14 cellular contexts compared by ENCODE assay signal in genomic region chr3:36362216-36362615, GRCh38. TPM values are rescaled to one million over a fixed set of nuclear protein-coding genes. Genes with fewer than 3 reads are reported as not detected.
DNase-seq lines count a peak whose midpoint lies in the region; ATAC-seq, FAIRE-seq and TF ChIP-seq lines count a peak whose summit lies in the region.
"Had no signal": no experiment of that assay in that cellular context is flagged by ENCODE, and none has a peak within 500 bp of the region (broad histone marks: within the 10 kb centered on the region; RNA-seq: fewer than 3 reads in every experiment).

No MANE protein-coding gene starts in this region.

- POLR2A ChIA-PET in A549 (lab: Yijun Ruan, JAX): no interaction called here

- intact Hi-C loops in gastrocnemius medialis (cut with DNase I; ENCODE audit: low total_unique reads): no loop called here

- no peak for TF ChIP-seq POLR2A in A549 (IDR thresholded peaks at IDR 0.05; ENCODE audit: low read length)
- no peak for TF ChIP-seq POLR2A in gastrocnemius medialis (IDR thresholded peaks at IDR 0.05)

- TF ChIP-seq RAD21 in A549 (conservative IDR thresholded peaks at IDR 0.05 in 1 of 2, IDR thresholded peaks at IDR 0.05 in 1 of 2): no peak

- WGBS in A549 (ENCODE audit: missing lambda C conversion rate): 47% methylated on average over 4 of the region's 4 CpGs

- ATAC-seq in A549: peak; percentile 46 to 50; a peak in 4 of 6 replicates
- no peak for ATAC-seq in gastrocnemius medialis
- ATAC-seq: activated T-cell treated with anti-CD3 and anti-CD28 coated beads, Interleukin-2, amount 50 U/mL, for 72 hours had no signal

- H3K27me3 ChIP-seq in HUES6 (ENCODE audit: control insufficient read depth, insufficient read depth, low read length) (no peaks in the 10 kb centered on the region), gastrocnemius medialis (no peaks in the 10 kb centered on the region)
- H3K27me3 ChIP-seq: colonic mucosa had no signal

- no peak for FAIRE-seq in A549 (lab: Jason Lieb, UNC)

- H3K9me3 ChIP-seq in A549 (peaks cover 5% of the 10 kb centered on the region; the same call in 1 of the 3 replicates), HUES6 (ENCODE audit: control insufficient read depth, insufficient read depth, low read depth, low read length) (peaks cover 5% of the 10 kb centered on the region; the same call in 1 of the 2 replicates), gastrocnemius medialis (no peaks in the 10 kb centered on the region)
- H3K9me3 ChIP-seq: colonic mucosa had no signal

- no peak for TF ChIP-seq EP300 in A549 (IDR thresholded peaks at IDR 0.05)

- TF ChIP-seq CTCF in A549 (IDR thresholded peaks at IDR 0.05): no peak
- no peak for TF ChIP-seq CTCF in gastrocnemius medialis (IDR thresholded peaks at IDR 0.05 in 4 of 5, conservative IDR thresholded peaks at IDR 0.05 in 1 of 5)

- H3K27ac ChIP-seq in A549 (peak overlapping the region; percentile 14 to 50; a peak in 3 of 6 replicates), HUES6 (ENCODE audit: low read depth, low read length) (peak overlapping the region; percentile 69; the same call in 1 of the 2 replicates), gastrocnemius medialis (no peak overlapping the region)
- H3K27ac ChIP-seq: colonic mucosa, epithelial cell of prostate had no signal

- no peak overlapping the region for H3K4me3 ChIP-seq in A549
- no peak overlapping the region for H3K4me3 ChIP-seq in HUES6 (ENCODE audit: low read depth, low read length)
- H3K4me3 ChIP-seq in gastrocnemius medialis: no peak overlapping the region
- H3K4me3 ChIP-seq: colonic mucosa had no signal

- CTCF ChIA-PET in A549 (lab: Yijun Ruan, JAX): interaction anchor here (1.5 kb wide), 1 partner anchor 179 kb away, joined by 4 read pairs; no protein-coding TSS in a partner anchor

- H3K4me2 ChIP-seq in A549: peak overlapping the region; percentile 70

- H3K36me3 ChIP-seq in HUES6 (ENCODE audit: control insufficient read depth, insufficient read depth, low read length) (no peaks in the 10 kb centered on the region), gastrocnemius medialis (no peaks in the 10 kb centered on the region)
- H3K36me3 ChIP-seq: colonic mucosa had no signal

- H3K4me1 ChIP-seq in A549 (peaks cover 24% of the 10 kb centered on the region), HUES6 (ENCODE audit: control insufficient read depth, insufficient read depth, low read length) (peaks cover 30% of the 10 kb centered on the region), gastrocnemius medialis (no peaks in the 10 kb centered on the region)
- H3K4me1 ChIP-seq: colonic mucosa had no signal

- in situ Hi-C loops in gastrocnemius medialis (cut with MboI; ENCODE audit: low sequenced_read_pairs in 4 of 4): no loop called here

- no peak for DNase-seq in A549 (ENCODE audit: low read depth in 1 of 2, low spot score in 1 of 2)
- DNase-seq in amniotic epithelial cell (ENCODE audit: low read depth): peak; percentile 4
- peak; percentile 7 for DNase-seq in hepatic stellate cell (ENCODE audit: low spot score)
- DNase-seq in SHP77 (lab: John Stamatoyannopoulos, UW): no peak
- DNase-seq in gastrocnemius medialis: no peak
- DNase-seq in SIG-M5 treated with dmso at 0.1 percent for 504 hours (lab: John Stamatoyannopoulos, UW; ENCODE audit: unreplicated experiment): no peak
- no peak for DNase-seq in OCI-M2 (lab: John Stamatoyannopoulos, UW; ENCODE audit: unreplicated experiment)
- DNase-seq: activated CD4-positive, alpha-beta T cell treated with anti-CD3 and anti-CD28 coated beads, Interleukin-2, amount 50 U/mL, for 48 hours; activated T-cell treated with anti-CD3 and anti-CD28 coated beads, Interleukin-2, amount 50 U/mL, for 72 hours; colonic mucosa; hypothalamus; natural killer cell had no signal

- H3K9ac ChIP-seq in HUES6 (ENCODE audit: low read length): peak overlapping the region; percentile 8

TF ChIP-seq in A549, 52 proteins besides CTCF, POLR2A, EP300 and RAD21:
- no peak for TF ChIP-seq TFCP2L1 (CRISPR knock-in tag; IDR thresholded peaks at IDR 0.05)
- no peak for TF ChIP-seq CHD4 (IDR thresholded peaks at IDR 0.05; ENCODE audit: borderline replicate concordance)
- no peak for TF ChIP-seq CBX2 (IDR thresholded peaks at IDR 0.05; ENCODE audit: borderline replicate concordance, low read depth)
- no peak for TF ChIP-seq MYC (IDR thresholded peaks at IDR 0.05; ENCODE audit: borderline replicate concordance, low read length)
- no peak for TF ChIP-seq NR3C1 (IDR thresholded peaks at IDR 0.05)
- TF ChIP-seq MAZ (IDR thresholded peaks at IDR 0.05; ENCODE audit: borderline replicate concordance, low read depth, low read length): no peak
- no peak for TF ChIP-seq EHMT2 (IDR thresholded peaks at IDR 0.05; ENCODE audit: low read depth)
TF ChIP-seq in A549: peak in this region for 0.

RNA-seq across cellular contexts. Expression of gene STAC, which starts 18.1 kb away (rescaled TPM):
- 2.1 and 2.2 TPM in 2 replicates for polyA plus RNA-seq in A549 (2011; rRNA removed)
- polyA plus RNA-seq in A549 (2012; cell fraction: cytosol; rRNA removed): 0.69 and 0.95 TPM in 2 replicates
- 0.56 and 1.1 TPM in 2 replicates for polyA plus RNA-seq in A549 (2012; cell fraction: nucleus; rRNA removed)
- 2.8 to 3.4 TPM (median 3.2 TPM) in 3 replicates for polyA plus RNA-seq in A549 (2017; fragmentation: RNase III; extraction: RNeasy Plus Mini Kit Qiagen cat#74134 plus additional on column Dnase treatment)
- polyA minus RNA-seq in A549 (2011; rRNA and poly(A)+ RNA removed): 3.4 and 7.7 TPM in 2 replicates
- total RNA-seq in gastrocnemius medialis: 1 to 10 TPM in 3 of 4 donors, under 1 TPM in 1; 0.87 to 1.7 (median 1.6) TPM
- total RNA-seq: activated T-cell treated with anti-CD3 and anti-CD28 coated beads, Interleukin-2, amount 50 U/mL, for 72 hours; natural killer cell had no signal

Comparison
In these comparisons a context has a peak if more than half of its experiments do, and no peak if none do; other contexts are left out.
1. ATAC-seq: peak in A549 (2 of 2); none in gastrocnemius medialis (0 of 2).
2. DNase-seq: peak in amniotic epithelial cell (single experiment) and hepatic stellate cell (single experiment); none in A549 (0 of 2), SHP77 (0 of 2), gastrocnemius medialis (0 of 2), SIG-M5 treated with dmso at 0.1 percent for 504 hours (single experiment) and OCI-M2 (single experiment).
3. H3K27ac ChIP-seq: peak in A549 (2 of 2) and HUES6 (single experiment); none in gastrocnemius medialis (0 of 4).